Comparison of ENCODE assay signal across 2 cellular contexts in the genomic region with DNA sequence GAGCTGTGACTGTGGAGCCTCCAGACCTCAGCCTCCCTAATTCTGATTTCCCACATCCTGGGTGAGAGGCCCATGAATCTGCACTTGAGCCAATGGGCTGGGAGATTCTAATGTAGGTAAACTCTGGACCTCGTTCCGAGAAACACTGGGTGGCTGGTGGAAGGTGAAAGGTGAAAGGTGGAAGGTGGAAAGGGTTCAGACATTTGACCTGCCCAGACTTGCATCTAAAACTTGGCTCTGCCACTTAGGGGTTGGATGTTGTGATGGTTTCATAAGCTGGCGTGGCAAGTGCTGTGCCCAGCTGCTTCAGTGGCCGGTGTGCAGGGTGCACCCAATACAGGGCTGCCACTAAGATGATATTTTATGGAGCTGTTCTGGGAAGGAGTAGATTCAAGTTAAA.
TF ChIP-seq lines count a peak whose summit lies in the region.

No MANE protein-coding gene starts in this region.

TF ChIP-seq in liver, 16 proteins besides CTCF, POLR2A, EP300 and RAD21:
- TF ChIP-seq SP1 (IDR thresholded peaks at IDR 0.05) (peak; percentile 68), GABPA (IDR thresholded peaks at IDR 0.05 in 1 of 2, conservative IDR thresholded peaks at IDR 0.05 in 1 of 2) (no peak), JUND (IDR thresholded peaks at IDR 0.05) (peak in 1 of 2 donors; percentile 37), RXRA (IDR thresholded peaks at IDR 0.05) (peak; percentile 97 to 98), TAF1 (conservative IDR thresholded peaks at IDR 0.05) (no peak), NR2F2 (IDR thresholded peaks at IDR 0.05) (peak; percentile 96), FOXA1 (IDR thresholded peaks at IDR 0.05) (no peak), YY1 (IDR thresholded peaks at IDR 0.05) (peak; percentile 33), HNF4A (conservative IDR thresholded peaks at IDR 0.05) (peak; percentile 95 to 97), FOXA2 (IDR thresholded peaks at IDR 0.05) (peak; percentile 42), HNF4G (IDR thresholded peaks at IDR 0.05) (peak; percentile 87), EGR1 (IDR thresholded peaks at IDR 0.05; ENCODE audit: low read depth in 2 of 2) (no peak)
- TF ChIP-seq, protein P1, sequence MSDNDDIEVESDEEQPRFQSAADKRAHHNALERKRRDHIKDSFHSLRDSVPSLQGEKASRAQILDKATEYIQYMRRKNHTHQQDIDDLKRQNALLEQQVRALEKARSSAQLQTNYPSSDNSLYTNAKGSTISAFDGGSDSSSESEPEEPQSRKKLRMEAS (IDR thresholded peaks at IDR 0.05) = peak; percentile 21
- TF ChIP-seq, protein P2, sequence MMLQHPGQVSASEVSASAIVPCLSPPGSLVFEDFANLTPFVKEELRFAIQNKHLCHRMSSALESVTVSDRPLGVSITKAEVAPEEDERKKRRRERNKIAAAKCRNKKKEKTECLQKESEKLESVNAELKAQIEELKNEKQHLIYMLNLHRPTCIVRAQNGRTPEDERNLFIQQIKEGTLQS (IDR thresholded peaks at IDR 0.05) = no peak
- TF ChIP-seq, protein P3, sequence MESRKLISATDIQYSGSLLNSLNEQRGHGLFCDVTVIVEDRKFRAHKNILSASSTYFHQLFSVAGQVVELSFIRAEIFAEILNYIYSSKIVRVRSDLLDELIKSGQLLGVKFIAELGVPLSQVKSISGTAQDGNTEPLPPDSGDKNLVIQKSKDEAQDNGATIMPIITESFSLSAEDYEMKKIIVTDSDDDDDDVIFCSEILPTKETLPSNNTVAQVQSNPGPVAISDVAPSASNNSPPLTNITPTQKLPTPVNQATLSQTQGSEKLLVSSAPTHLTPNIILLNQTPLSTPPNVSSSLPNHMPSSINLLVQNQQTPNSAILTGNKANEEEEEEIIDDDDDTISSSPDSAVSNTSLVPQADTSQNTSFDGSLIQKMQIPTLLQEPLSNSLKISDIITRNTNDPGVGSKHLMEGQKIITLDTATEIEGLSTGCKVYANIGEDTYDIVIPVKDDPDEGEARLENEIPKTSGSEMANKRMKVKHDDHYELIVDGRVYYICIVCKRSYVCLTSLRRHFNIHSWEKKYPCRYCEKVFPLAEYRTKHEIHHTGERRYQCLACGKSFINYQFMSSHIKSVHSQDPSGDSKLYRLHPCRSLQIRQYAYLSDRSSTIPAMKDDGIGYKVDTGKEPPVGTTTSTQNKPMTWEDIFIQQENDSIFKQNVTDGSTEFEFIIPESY (IDR thresholded peaks at IDR 0.05) = peak; percentile 60
- TF ChIP-seq, protein P4, sequence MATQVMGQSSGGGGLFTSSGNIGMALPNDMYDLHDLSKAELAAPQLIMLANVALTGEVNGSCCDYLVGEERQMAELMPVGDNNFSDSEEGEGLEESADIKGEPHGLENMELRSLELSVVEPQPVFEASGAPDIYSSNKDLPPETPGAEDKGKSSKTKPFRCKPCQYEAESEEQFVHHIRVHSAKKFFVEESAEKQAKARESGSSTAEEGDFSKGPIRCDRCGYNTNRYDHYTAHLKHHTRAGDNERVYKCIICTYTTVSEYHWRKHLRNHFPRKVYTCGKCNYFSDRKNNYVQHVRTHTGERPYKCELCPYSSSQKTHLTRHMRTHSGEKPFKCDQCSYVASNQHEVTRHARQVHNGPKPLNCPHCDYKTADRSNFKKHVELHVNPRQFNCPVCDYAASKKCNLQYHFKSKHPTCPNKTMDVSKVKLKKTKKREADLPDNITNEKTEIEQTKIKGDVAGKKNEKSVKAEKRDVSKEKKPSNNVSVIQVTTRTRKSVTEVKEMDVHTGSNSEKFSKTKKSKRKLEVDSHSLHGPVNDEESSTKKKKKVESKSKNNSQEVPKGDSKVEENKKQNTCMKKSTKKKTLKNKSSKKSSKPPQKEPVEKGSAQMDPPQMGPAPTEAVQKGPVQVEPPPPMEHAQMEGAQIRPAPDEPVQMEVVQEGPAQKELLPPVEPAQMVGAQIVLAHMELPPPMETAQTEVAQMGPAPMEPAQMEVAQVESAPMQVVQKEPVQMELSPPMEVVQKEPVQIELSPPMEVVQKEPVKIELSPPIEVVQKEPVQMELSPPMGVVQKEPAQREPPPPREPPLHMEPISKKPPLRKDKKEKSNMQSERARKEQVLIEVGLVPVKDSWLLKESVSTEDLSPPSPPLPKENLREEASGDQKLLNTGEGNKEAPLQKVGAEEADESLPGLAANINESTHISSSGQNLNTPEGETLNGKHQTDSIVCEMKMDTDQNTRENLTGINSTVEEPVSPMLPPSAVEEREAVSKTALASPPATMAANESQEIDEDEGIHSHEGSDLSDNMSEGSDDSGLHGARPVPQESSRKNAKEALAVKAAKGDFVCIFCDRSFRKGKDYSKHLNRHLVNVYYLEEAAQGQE (IDR thresholded peaks at IDR 0.05) = no peak

TF ChIP-seq in HepG2, 621 proteins besides CTCF, POLR2A, EP300 and RAD21:
- TF ChIP-seq SMAD9 (CRISPR knock-in tag; IDR thresholded peaks at IDR 0.05) = no peak
- no peak for TF ChIP-seq ZKSCAN1 (IDR thresholded peaks at IDR 0.05; ENCODE audit: low read length)
- no peak for TF ChIP-seq JUNB (CRISPR knock-in tag; IDR thresholded peaks at IDR 0.05; ENCODE audit: borderline replicate concordance)
- TF ChIP-seq, protein P5, sequence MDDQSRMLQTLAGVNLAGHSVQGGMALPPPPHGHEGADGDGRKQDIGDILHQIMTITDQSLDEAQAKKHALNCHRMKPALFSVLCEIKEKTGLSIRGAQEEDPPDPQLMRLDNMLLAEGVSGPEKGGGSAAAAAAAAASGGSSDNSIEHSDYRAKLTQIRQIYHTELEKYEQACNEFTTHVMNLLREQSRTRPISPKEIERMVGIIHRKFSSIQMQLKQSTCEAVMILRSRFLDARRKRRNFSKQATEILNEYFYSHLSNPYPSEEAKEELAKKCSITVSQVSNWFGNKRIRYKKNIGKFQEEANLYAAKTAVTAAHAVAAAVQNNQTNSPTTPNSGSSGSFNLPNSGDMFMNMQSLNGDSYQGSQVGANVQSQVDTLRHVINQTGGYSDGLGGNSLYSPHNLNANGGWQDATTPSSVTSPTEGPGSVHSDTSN (CRISPR knock-in tag; IDR thresholded peaks at IDR 0.05; ENCODE audit: borderline replicate concordance) = no peak
